ENCODE assay signal across 23 cellular contexts in genomic region chr5:173895766-173896165, GRCh38. TPM values are rescaled to one million over a fixed set of nuclear protein-coding genes. Genes with fewer than 3 reads are reported as not detected.
DNase-seq lines count a peak whose midpoint lies in the region; ATAC-seq, FAIRE-seq and TF ChIP-seq lines count a peak whose summit lies in the region.
"Had no signal": no experiment of that assay in that cellular context is flagged by ENCODE, and none has a peak within 500 bp of the region (broad histone marks: within the 10 kb centered on the region; RNA-seq: fewer than 3 reads in every experiment).

No MANE protein-coding gene starts in this region.

- FAIRE-seq in K562 (lab: Jason Lieb, UNC), result no peak

- H3K4me1 Mint-ChIP-seq in activated CD8-positive, alpha-beta T cell treated with anti-CD3 and anti-CD28 coated beads for 36 hours (ENCODE audit: low read depth), result peaks cover 33% of the 10 kb centered on the region

- H3K9ac ChIP-seq in KMS-11, result no peak overlapping the region
- peak overlapping the region in 1 of 2 experiments; percentile 62; a peak in 2 of 4 replicates for H3K9ac ChIP-seq in K562 (ENCODE audit: insufficient read depth in 1 of 2, low read depth in 2 of 2, low read length in 2 of 2)
- H3K9ac ChIP-seq in parathyroid adenoma, result no peak overlapping the region
- H3K9ac ChIP-seq: GM23248 had no signal

- POLR2A ChIA-PET in K562 (lab: Yijun Ruan, JAX), result interaction anchor here (0.6 to 1.9 kb wide), 12 partner anchors 8 to 129 kb away, joined by 3 to 9 read pairs (median 4); no protein-coding TSS in a partner anchor
- POLR2A ChIA-PET in activated CD8-positive, alpha-beta T cell treated with anti-CD3 and anti-CD28 coated beads for 36 hours (lab: Charles Lee), result no interaction called here

- no peaks in the 10 kb centered on the region for H3K36me3 Mint-ChIP-seq in activated CD8-positive, alpha-beta T cell treated with anti-CD3 and anti-CD28 coated beads for 36 hours (ENCODE audit: low read depth)
- H3K36me3 Mint-ChIP-seq: activated naive CD4-positive, alpha-beta T cell treated with anti-CD3 and anti-CD28 coated beads, Interleukin-2, amount 50 U/mL, for 72 hours had no signal

- no peaks in the 10 kb centered on the region for H3K27me3 Mint-ChIP-seq in activated CD8-positive, alpha-beta T cell treated with anti-CD3 and anti-CD28 coated beads for 36 hours
- H3K27me3 Mint-ChIP-seq: activated CD4-positive, alpha-beta T cell treated with anti-CD3 and anti-CD28 coated beads, Interleukin-2, amount 10 ng/mL, durations not matched to agents 24 days and 14 days; effector memory CD8-positive, alpha-beta T cell had no signal

- H4K20me1 ChIP-seq in KMS-11 (ENCODE audit: insufficient read depth) (no peaks in the 10 kb centered on the region), K562 (replicated peaks; ENCODE audit: control insufficient read depth, insufficient read depth, low read length) (no peaks in the 10 kb centered on the region)

- peak overlapping the region; percentile 71; the same call in 1 of the 2 replicates for H3K27ac ChIP-seq in KMS-11
- H3K27ac ChIP-seq in K562 (ENCODE audit: extremely low read depth, low read depth, low read length), result peak overlapping the region; percentile 66; the same call in 2 of the 3 replicates
- peak overlapping the region; percentile 55 for H3K27ac ChIP-seq in parathyroid adenoma
- H3K27ac ChIP-seq: 22Rv1, C4-2B, GM23248, thoracic aorta had no signal

- H3K9me3 ChIP-seq in K562 (replicated peaks; ENCODE audit: control insufficient read depth, insufficient read depth, low read depth, low read length), result no peaks in the 10 kb centered on the region
- H3K9me3 ChIP-seq in parathyroid adenoma (ENCODE audit: control insufficient read depth, low read length), result no peaks in the 10 kb centered on the region
- H3K9me3 ChIP-seq: thoracic aorta had no signal

- no peak for TF ChIP-seq RAD21 in K562 (CRISPR knock-in tag; conservative IDR thresholded peaks at IDR 0.05 in 1 of 2, IDR thresholded peaks at IDR 0.05 in 1 of 2)

- H2AFZ ChIP-seq in KMS-11 (ENCODE audit: low read depth), result no peak overlapping the region
- H2AFZ ChIP-seq in K562 (ENCODE audit: low read depth, low read length), result peak overlapping the region; percentile 64
- no peak overlapping the region for H2AFZ ChIP-seq in parathyroid adenoma
- H2AFZ ChIP-seq: GM23248 had no signal

- no peak for TF ChIP-seq POLR2A in K562 (conservative IDR thresholded peaks at IDR 0.05)

- TF ChIP-seq CTCF in KMS-11 (conservative IDR thresholded peaks at IDR 0.05; ENCODE audit: low read depth, low read length), result no peak
- no peak for TF ChIP-seq CTCF in K562 (IDR thresholded peaks at IDR 0.05 in 2 of 3, conservative IDR thresholded peaks at IDR 0.05 in 1 of 3; ENCODE audit: insufficient read depth in 2 of 3, low read depth in 1 of 3, low read length in 3 of 3)
- TF ChIP-seq CTCF in parathyroid adenoma (IDR thresholded peaks at IDR 0.05), result no peak
- TF ChIP-seq CTCF in activated CD8-positive, alpha-beta T cell treated with anti-CD3 and anti-CD28 coated beads for 36 hours (IDR thresholded peaks at IDR 0.05), result no peak

- H3K79me2 ChIP-seq in KMS-11 (ENCODE audit: insufficient read depth, low read depth) (peaks cover 99% of the 10 kb centered on the region), K562 (ENCODE audit: control insufficient read depth, insufficient read depth, low read length) (peaks cover 97% of the 10 kb centered on the region), parathyroid adenoma (peaks cover 66% of the 10 kb centered on the region)

- no peak overlapping the region for H3K4me3 ChIP-seq in KMS-11 (IDR thresholded peaks at IDR 0.05; ENCODE audit: insufficient read depth, low read depth, low read length)
- H3K4me3 ChIP-seq in K562, result peak overlapping the region; percentile 17
- peak overlapping the region; percentile 92 for H3K4me3 ChIP-seq in parathyroid adenoma (ENCODE audit: low read depth, low read length)
- H3K4me3 ChIP-seq: GM23248, thoracic aorta had no signal

- H3K27me3 ChIP-seq in KMS-11 (ENCODE audit: insufficient read depth, low read depth) (no peaks in the 10 kb centered on the region), K562 (ENCODE audit: control insufficient read depth in 2 of 2, insufficient read depth in 2 of 2, low read length in 2 of 2) (no peaks in the 10 kb centered on the region), parathyroid adenoma (ENCODE audit: control insufficient read depth, insufficient read depth, low read length) (no peaks in the 10 kb centered on the region)

- no peak overlapping the region for H3K27ac Mint-ChIP-seq in activated CD8-positive, alpha-beta T cell treated with anti-CD3 and anti-CD28 coated beads for 36 hours
- H3K27ac Mint-ChIP-seq: activated CD4-positive, alpha-beta T cell treated with anti-CD3 and anti-CD28 coated beads, Interleukin-2, amount 10 ng/mL, durations not matched to agents 24 days and 14 days; activated naive CD4-positive, alpha-beta T cell treated with anti-CD3 and anti-CD28 coated beads, Interleukin-2, amount 50 U/mL, for 72 hours; nephron progenitor cell; T-helper 2 cell treated with Interferon-gamma antibody and Interleukin-4, amounts not matched to agents 5 μg/mL and 100 μg/mL, for 36 hours had no signal

- ATAC-seq in K562, result no peak
- no peak for ATAC-seq in GM21515 (IDR thresholded peaks at IDR 0.05; ENCODE audit: unreplicated experiment)
- no peak for ATAC-seq in activated CD8-positive, alpha-beta T cell treated with anti-CD3 and anti-CD28 coated beads for 36 hours
- no peak for ATAC-seq in GM18498 (IDR thresholded peaks at IDR 0.05; ENCODE audit: unreplicated experiment)
- ATAC-seq: activated naive CD4-positive, alpha-beta T cell treated with anti-CD3 and anti-CD28 coated beads, Interleukin-2, amount 50 U/mL, for 72 hours; effector memory CD8-positive, alpha-beta T cell had no signal

- peaks cover 52% of the 10 kb centered on the region for H3K4me1 ChIP-seq in KMS-11 (ENCODE audit: low read depth, poor library complexity, severe bottlenecking)
- peaks cover 0 to 8% of the 10 kb centered on the region in 2 experiments; a peak in 3 of 5 replicates for H3K4me1 ChIP-seq in K562 (replicated peaks in 1 of 2; ENCODE audit: control insufficient read depth in 2 of 2, insufficient read depth in 2 of 2, low read length in 2 of 2)
- H3K4me1 ChIP-seq in parathyroid adenoma, result peaks cover 22% of the 10 kb centered on the region

- BruUV-seq in K562 (replicated peaks; lab: Mats Ljungman, UMichigan), result no TSS peak

- no peak for TF ChIP-seq EP300 in K562 (IDR thresholded peaks at IDR 0.05; ENCODE audit: low read length)

- WGBS in K562 (ENCODE audit: insufficient coverage, low coverage, missing lambda C conversion rate), result 45% methylated on average over 3 of the region's 3 CpGs

- intact Hi-C loops in K562 (cut with micrococcal nuclease), result no loop called here
- intact Hi-C loops in activated CD8-positive, alpha-beta T cell treated with anti-CD3 and anti-CD28 coated beads for 36 hours (cut with micrococcal nuclease), result no loop called here

- in situ Hi-C loops in K562 (cut with MboI), result no loop called here

- H3K9me3 Mint-ChIP-seq in activated CD8-positive, alpha-beta T cell treated with anti-CD3 and anti-CD28 coated beads for 36 hours, result no peaks in the 10 kb centered on the region
- H3K9me3 Mint-ChIP-seq: activated CD4-positive, alpha-beta T cell treated with anti-CD3 and anti-CD28 coated beads, Interleukin-2, amount 10 ng/mL, durations not matched to agents 24 days and 14 days; activated naive CD4-positive, alpha-beta T cell treated with anti-CD3 and anti-CD28 coated beads, Interleukin-2, amount 50 U/mL, for 72 hours; effector memory CD8-positive, alpha-beta T cell; nephron progenitor cell; T-helper 2 cell treated with Interferon-gamma antibody and Interleukin-4, amounts not matched to agents 5 μg/mL and 100 μg/mL, for 36 hours had no signal

- H3K4me2 ChIP-seq in KMS-11 (peak overlapping the region; percentile 92), K562 (ENCODE audit: insufficient read depth, low read length) (peak overlapping the region; percentile 67), parathyroid adenoma (ENCODE audit: low read length) (peak overlapping the region; percentile 40)

- H3K9me1 ChIP-seq in K562 (ENCODE audit: control insufficient read depth, insufficient read depth, low read length), result no peaks in the 10 kb centered on the region

- H3K36me3 ChIP-seq in KMS-11 (ENCODE audit: insufficient read depth) (no peaks in the 10 kb centered on the region), K562 (ENCODE audit: control insufficient read depth, insufficient read depth, low read length) (peaks cover 9% of the 10 kb centered on the region; the same call in 2 of the 3 replicates), parathyroid adenoma (ENCODE audit: control insufficient read depth, insufficient read depth, low read length) (peaks cover 5% of the 10 kb centered on the region)
- H3K36me3 ChIP-seq: thoracic aorta had no signal

- peak; percentile 44 for DNase-seq in DMS53 (lab: John Stamatoyannopoulos, UW)
- DNase-seq in DMS53 treated with DMSO at 0.1 percent for 48 hours (lab: John Stamatoyannopoulos, UW; ENCODE audit: unreplicated experiment), result no peak
- no peak for DNase-seq in K562 (ENCODE audit: extremely low read depth in 1 of 4, low spot score in 3 of 4)
- DNase-seq in activated CD8-positive, alpha-beta T cell treated with anti-CD3 and anti-CD28 coated beads for 36 hours, result no peak
- DNase-seq: activated CD4-positive, alpha-beta T cell treated with anti-CD3 and anti-CD28 coated beads, Interleukin-2, amount 10 ng/mL, durations not matched to agents 24 days and 14 days; effector memory CD8-positive, alpha-beta T cell; foreskin fibroblast; GM23248; mammary epithelial cell; NCI-H187 treated with DMSO at 0.1 percent for 48 hours; NCI-H774; nephron progenitor cell; retina; stimulated activated CD4-positive, alpha-beta T cell treated with anti-CD3 and anti-CD28 coated beads, Interleukin-1b, Interleukin-23, amount 100 ng/mL, for 48 hours had no signal

- no peak overlapping the region for H3K4me3 Mint-ChIP-seq in activated CD8-positive, alpha-beta T cell treated with anti-CD3 and anti-CD28 coated beads for 36 hours
- H3K4me3 Mint-ChIP-seq: activated CD4-positive, alpha-beta T cell treated with anti-CD3 and anti-CD28 coated beads, Interleukin-2, amount 10 ng/mL, durations not matched to agents 24 days and 14 days; effector memory CD8-positive, alpha-beta T cell; nephron progenitor cell; T-helper 2 cell treated with Interferon-gamma antibody and Interleukin-4, amounts not matched to agents 5 μg/mL and 100 μg/mL, for 36 hours had no signal

- CTCF ChIA-PET in K562 (lab: Yijun Ruan, JAX; ENCODE audit: low intra/inter-chr PET ratio), result no interaction called here
- CTCF ChIA-PET in activated CD8-positive, alpha-beta T cell treated with anti-CD3 and anti-CD28 coated beads for 36 hours (lab: Charles Lee), result interaction anchor here (1.1 to 1.7 kb wide), 4 partner anchors 8 to 77 kb away, joined by 3 to 6 read pairs (median 4); no protein-coding TSS in a partner anchor

RNA-seq across cellular contexts. Expression of gene CPEB4, which starts 7.6 kb away (rescaled TPM):
- total RNA-seq in K562 (2011; cell fraction: chromatin; rRNA removed; ENCODE audit: low replicate concordance), result 49.3 and 127 TPM in 2 replicates
- 32.2 and 37.4 TPM in 2 replicates for total RNA-seq in K562 (2011; cell fraction: nucleolus; rRNA removed)
- 56.7 and 64.2 TPM in 2 replicates for total RNA-seq in K562 (2011; cell fraction: nucleoplasm; rRNA removed)
- total RNA-seq in K562 (2014; rRNA removed) (9.5 and 10.2 TPM in 2 replicates), K562 (2014; rRNA removed; fragmentation: Illumina TruSeq; extraction: Trizol) (20.6 and 21.8 TPM in 2 replicates), K562 (2015; rRNA removed; fragmentation: Illumina TruSeq; extraction: Trizol) (12.0 and 12.4 TPM in 2 replicates), K562 (2021) (17.7 and 19.7 TPM in 2 replicates)
- polyA plus RNA-seq in K562 (2011; rRNA removed) (17.6 and 21.3 TPM in 2 replicates), K562 (2014; fragmentation: Illumina TruSeq; extraction: Trizol) (9.3 and 13.2 TPM in 2 replicates), K562 (2014; fragmentation: Nextera tagmentation; extraction: Ambion mirVana) (10 to 100 TPM in 1 of 2 experiments, 1 to 10 TPM in 1; 7.4 to 10.2 TPM), K562 (2014; rRNA removed) (11.0 and 12.2 TPM in 2 replicates)
- 9.8 and 13.5 TPM in 2 replicates for polyA plus RNA-seq in K562 (2011; cell fraction: cytosol; rRNA removed)
- polyA plus RNA-seq in K562 (2011; cell fraction: nucleus; rRNA removed), result 33.8 and 38.5 TPM in 2 replicates
- polyA plus RNA-seq in K562 (2012), result 11.6 and 13.2 TPM in 2 replicates
- 49.0 and 67.5 TPM in 2 replicates for polyA minus RNA-seq in K562 (2011; rRNA and poly(A)+ RNA removed)
- polyA minus RNA-seq in K562 (2011; cell fraction: cytosol; rRNA and poly(A)+ RNA removed), result 12.2 and 17.7 TPM in 2 replicates
- 45.2 and 47.7 TPM in 2 replicates for polyA minus RNA-seq in K562 (2011; cell fraction: nucleus; rRNA and poly(A)+ RNA removed)
- 1 to 10 TPM; 8.8 to 9.0 TPM for total RNA-seq in activated CD8-positive, alpha-beta T cell treated with anti-CD3 and anti-CD28 coated beads for 36 hours

Comparison
In these comparisons a context has a peak if more than half of its experiments do, and no peak if none do; other contexts are left out.
1. H3K4me2 ChIP-seq: peak in every context shown above with its lines; median percentile 92 in KMS-11; 67 in K562; 40 in parathyroid adenoma.